ENCODE assay signal across 8 cellular contexts in the genomic region with DNA sequence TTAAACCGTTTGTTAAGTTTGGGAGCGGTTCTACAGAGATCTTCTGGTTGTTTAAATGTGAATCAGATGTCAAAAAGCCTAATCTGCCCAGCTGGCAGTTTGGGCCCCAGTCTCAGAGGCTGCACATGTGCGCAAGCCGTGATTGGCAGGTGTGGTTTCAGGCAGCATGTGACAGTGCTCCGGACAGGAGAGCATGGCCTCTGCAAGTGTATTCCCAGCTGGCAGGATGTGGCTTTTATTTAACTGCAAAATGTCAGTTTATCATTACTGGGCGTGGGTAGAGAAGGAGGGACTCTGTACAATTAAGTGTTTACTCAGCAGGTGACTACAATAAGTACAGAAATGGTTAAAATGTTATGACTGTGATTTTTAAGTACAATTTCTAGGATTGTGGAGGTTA.
DNase-seq lines count a peak whose midpoint lies in the region; ATAC-seq and TF ChIP-seq lines count a peak whose summit lies in the region.

No MANE protein-coding gene starts in this region.

- H3K36me3 ChIP-seq in OCI-LY7 (ENCODE audit: insufficient read depth, low read length) (no peaks in the 10 kb centered on the region), tibial nerve (no peaks in the 10 kb centered on the region)

- ATAC-seq in HG03159 (IDR thresholded peaks at IDR 0.05; ENCODE audit: unreplicated experiment) = peak; percentile 76
- no peak for ATAC-seq in omental fat pad (ENCODE audit: low FRiP score)

- H3K4me2 ChIP-seq in OCI-LY7 (ENCODE audit: low read length) = peak overlapping the region; percentile 66

- peaks cover 33% of the 10 kb centered on the region for H3K4me1 ChIP-seq in OCI-LY7 (ENCODE audit: insufficient read depth, low read length, poor library complexity, severe bottlenecking)
- peaks cover 0 to 52% (median 11%) of the 10 kb centered on the region in 4 donors for H3K4me1 ChIP-seq in tibial nerve

- intact Hi-C loops in OCI-LY7 (cut with micrococcal nuclease; ENCODE audit: unreplicated experiment) = loop anchor here (2.0 kb wide), 1 partner anchor 77 kb away; the partner anchor contains the start of gene PELI2

- H3K79me2 ChIP-seq in OCI-LY7 (ENCODE audit: insufficient read depth, low read depth, low read length) = no peaks in the 10 kb centered on the region

- no TSS peak for BruUV-seq in OCI-LY7 (replicated peaks; lab: Mats Ljungman, UMichigan)

- TF ChIP-seq CTCF in OCI-LY7 (conservative IDR thresholded peaks at IDR 0.05; ENCODE audit: low read length) (no peak), fibroblast of mammary gland (conservative IDR thresholded peaks at IDR 0.05; ENCODE audit: control insufficient read depth, insufficient read depth, low read depth, low read length) (no peak), tibial nerve (IDR thresholded peaks at IDR 0.05) (no peak), omental fat pad (IDR thresholded peaks at IDR 0.05) (no peak)

- peak overlapping the region; percentile 90 for H2AFZ ChIP-seq in OCI-LY7 (ENCODE audit: low read length)

- peak; percentile 43 for DNase-seq in DMS 273 treated with DMSO at 0.1 percent for 48 hours (lab: John Stamatoyannopoulos, UW)
- DNase-seq in GM19240 (ENCODE audit: insufficient read length, low spot score) = peak; percentile 18
- DNase-seq in OCI-LY7 (ENCODE audit: low spot score) = peak; percentile 95
- DNase-seq in fibroblast of mammary gland (ENCODE audit: low read depth) = peak; percentile 75
- DNase-seq in tibial nerve (ENCODE audit: low spot score in 2 of 2) = peak; percentile 21 to 39
- DNase-seq in 8988T = no peak
- DNase-seq in omental fat pad (ENCODE audit: low spot score) = no peak

- H3K9me3 ChIP-seq in OCI-LY7 (ENCODE audit: low read length) (no peaks in the 10 kb centered on the region; the same call in 1 of the 2 replicates), tibial nerve (no peaks in the 10 kb centered on the region)

- no peaks in the 10 kb centered on the region for H3K27me3 ChIP-seq in tibial nerve

- no peaks in the 10 kb centered on the region for H4K20me1 ChIP-seq in OCI-LY7 (ENCODE audit: insufficient read depth, low read length)

- peak overlapping the region; percentile 95 for H3K27ac ChIP-seq in OCI-LY7 (ENCODE audit: low read depth, low read length, poor library complexity, severe bottlenecking)
- H3K27ac ChIP-seq in tibial nerve = peak overlapping the region in 3 of 4 donors; percentile 9 to 71 (median 29)

- POLR2A ChIA-PET in OCI-LY7 (lab: Charles Lee) = interaction anchor here (0.9 kb wide), 1 partner anchor 9 kb away, joined by 3 read pairs; no protein-coding TSS in a partner anchor

- no peaks in the 10 kb centered on the region for H3K9me2 ChIP-seq in OCI-LY7 (ENCODE audit: insufficient read depth, low read length)

- TF ChIP-seq POLR2A in tibial nerve (IDR thresholded peaks at IDR 0.05) = no peak

- H3K4me3 ChIP-seq in OCI-LY7 (ENCODE audit: low read depth, low read length, poor library complexity, severe bottlenecking) (peak overlapping the region; percentile 28), fibroblast of mammary gland (ENCODE audit: control insufficient read depth, low read depth, low read length) (no peak overlapping the region), tibial nerve (no peak overlapping the region)

- 36 to 62% methylated on average over 6 of the region's 6 CpGs for WGBS in tibial nerve, 2 donors

- CTCF ChIA-PET in OCI-LY7 (lab: Charles Lee; ENCODE audit: unreplicated experiment) = no interaction called here

- TF ChIP-seq EP300 in tibial nerve (IDR thresholded peaks at IDR 0.05) = peak in 1 of 2 donors; percentile 18

Comparison
In these comparisons a context has a peak if more than half of its experiments do, and no peak if none do; other contexts are left out.
1. DNase-seq: peak in DMS 273 treated with DMSO at 0.1 percent for 48 hours (single experiment), GM19240 (single experiment), OCI-LY7 (single experiment), fibroblast of mammary gland (single experiment) and tibial nerve (2 of 2); none in 8988T (single experiment) and omental fat pad (single experiment).